17 cellular contexts compared by ENCODE assay signal in the genomic region with DNA sequence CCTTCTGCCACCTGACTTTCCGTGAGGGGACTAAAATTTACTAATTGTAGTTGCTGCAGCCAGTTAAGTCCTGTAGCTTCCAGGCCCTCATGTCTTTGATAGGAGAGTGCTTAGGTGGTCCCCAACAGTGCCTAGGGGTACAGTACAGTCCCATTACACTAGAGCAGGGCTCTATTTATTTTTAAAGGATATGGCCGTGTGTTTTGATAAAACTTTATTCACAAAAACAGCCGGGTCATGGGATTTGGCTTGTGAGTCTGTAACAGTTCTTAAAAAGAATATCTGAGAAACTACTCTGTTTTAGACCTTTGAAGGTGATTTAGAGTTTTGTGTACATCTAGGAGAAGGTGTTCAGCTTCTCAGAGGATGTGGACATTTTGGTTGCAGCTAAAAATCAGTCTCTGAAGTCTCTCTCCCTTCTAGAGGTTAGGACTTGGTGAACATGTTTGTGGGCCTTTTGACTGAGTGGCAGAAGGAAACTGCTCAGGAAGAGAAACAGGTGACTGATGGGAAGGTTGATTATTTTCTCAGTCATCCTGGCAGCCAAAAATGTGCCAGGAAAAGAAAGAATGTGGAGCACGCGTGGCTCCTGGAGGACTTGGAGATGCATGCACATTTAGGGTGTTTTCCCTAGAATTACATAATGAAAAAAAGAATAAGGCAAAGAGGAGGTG. TPM values are rescaled to one million over a fixed set of nuclear protein-coding genes. Genes with fewer than 3 reads are reported as not detected.
DNase-seq lines count a peak whose midpoint lies in the region; ATAC-seq, FAIRE-seq and TF ChIP-seq lines count a peak whose summit lies in the region.
"Had no signal": no experiment of that assay in that cellular context is flagged by ENCODE, and none has a peak within 500 bp of the region (broad histone marks: within the 10 kb centered on the region; RNA-seq: fewer than 3 reads in every experiment).

No MANE protein-coding gene starts in this region.

- H3K27me3 ChIP-seq in HepG2 (ENCODE audit: control insufficient read depth in 1 of 2, insufficient read depth in 2 of 2, low read length in 2 of 2) (no peaks in the 10 kb centered on the region), right lobe of liver (no peaks in the 10 kb centered on the region), RWPE2 (ENCODE audit: insufficient read depth, poor library complexity, severe bottlenecking) (no peaks in the 10 kb centered on the region)
- H3K27me3 ChIP-seq: SJCRH30 had no signal

- peaks cover 28 to 59% of the 10 kb centered on the region in 2 donors for H3K36me3 Mint-ChIP-seq in stimulated activated naive B cell treated with anti-CD40 and anti-IgM and Interleukin-4, amounts not matched to agents 10 μg/mL and 1 μg/mL and 100 μg/mL, for 72 hours
- peaks cover 18% of the 10 kb centered on the region for H3K36me3 Mint-ChIP-seq in chondrocyte (ENCODE audit: low read depth)

- TF ChIP-seq RAD21 in HepG2 (CRISPR knock-in tag; IDR thresholded peaks at IDR 0.05), result no peak

- H2AFZ ChIP-seq in HepG2 (ENCODE audit: low read length), result no peak overlapping the region

- peaks cover 22 to 59% of the 10 kb centered on the region in 2 donors for H3K4me1 Mint-ChIP-seq in stimulated activated naive B cell treated with anti-CD40 and anti-IgM and Interleukin-4, amounts not matched to agents 10 μg/mL and 1 μg/mL and 100 μg/mL, for 72 hours
- peaks cover 3% of the 10 kb centered on the region for H3K4me1 Mint-ChIP-seq in chondrocyte (ENCODE audit: low read depth)

- POLR2A ChIA-PET in HepG2 (lab: Yijun Ruan, JAX), result no interaction called here

- no peak overlapping the region for H3K4me2 ChIP-seq in HepG2 (ENCODE audit: low read depth, low read length)

- intact Hi-C loops in HepG2 (cut with micrococcal nuclease; ENCODE audit: unreplicated experiment), result loop anchor here (2.0 kb wide), 1 partner anchor 140 kb away; no protein-coding TSS in a partner anchor
- intact Hi-C loops in right lobe of liver (cut with DNase I), result no loop called here

- H3K27ac ChIP-seq in HepG2 (ENCODE audit: extremely low read length, insufficient read depth, low read length) (no peak overlapping the region), right lobe of liver (no peak overlapping the region), RWPE2 (ENCODE audit: poor library complexity, severe bottlenecking) (no peak overlapping the region)
- H3K27ac ChIP-seq: SJCRH30 had no signal

- no peak for DNase-seq in HepG2 (ENCODE audit: low spot score)
- no peak for DNase-seq in right lobe of liver
- DNase-seq in RWPE2 (ENCODE audit: low spot score), result peak; percentile 22
- peak; percentile 24 for DNase-seq in cerebellum (ENCODE audit: low spot score)
- no peak for DNase-seq in stimulated activated naive B cell treated with anti-CD40 and anti-IgM and Interleukin-4, amounts not matched to agents 10 μg/mL and 1 μg/mL and 100 μg/mL, for 72 hours
- DNase-seq in activated gamma-delta T cell treated with Interleukin-2 at 50 U/mL for 16 hours, result no peak
- DNase-seq in chondrocyte (ENCODE audit: low spot score), result no peak
- DNase-seq: CD4-positive, alpha-beta T cell; DMS79 treated with DMSO at 0.1 percent for 48 hours; GDM1; Kasumi-1; NCI-H187 treated with DMSO at 0.1 percent for 48 hours; NCI-H2171; SJCRH30 had no signal

- in situ Hi-C loops in HepG2 (cut with HindIII; ENCODE audit: extremely low pct_ligation_motif_present, low pct_unique_long_range_greater_than_20kb), result loop anchor here (5.0 kb wide), 1 partner anchor 199 kb away; no protein-coding TSS in a partner anchor

- TF ChIP-seq POLR2A in HepG2 (IDR thresholded peaks at IDR 0.05; ENCODE audit: insufficient read depth in 1 of 2, low read depth in 2 of 2, low read length in 2 of 2) (no peak), right lobe of liver (IDR thresholded peaks at IDR 0.05) (no peak)

- TF ChIP-seq CTCF in HepG2 (CRISPR knock-in tag; IDR thresholded peaks at IDR 0.05) (no peak), right lobe of liver (IDR thresholded peaks at IDR 0.05) (no peak), RWPE2 (IDR thresholded peaks at IDR 0.05; ENCODE audit: poor library complexity, severe bottlenecking) (no peak), chondrocyte (IDR thresholded peaks at IDR 0.05) (no peak)

- no peaks in the 10 kb centered on the region for H3K9me3 Mint-ChIP-seq in stimulated activated naive B cell treated with anti-CD40 and anti-IgM and Interleukin-4, amounts not matched to agents 10 μg/mL and 1 μg/mL and 100 μg/mL, for 72 hours
- H3K9me3 Mint-ChIP-seq in chondrocyte (ENCODE audit: low read depth), result no peaks in the 10 kb centered on the region
- H3K9me3 Mint-ChIP-seq: CD4-positive, alpha-beta T cell had no signal

- no peaks in the 10 kb centered on the region; the same call in 1 of the 2 replicates for H4K20me1 ChIP-seq in HepG2 (ENCODE audit: insufficient read depth, low read length)

- peak overlapping the region; percentile 75 for H3K27ac Mint-ChIP-seq in stimulated activated naive B cell treated with anti-CD40 and anti-IgM and Interleukin-4, amounts not matched to agents 10 μg/mL and 1 μg/mL and 100 μg/mL, for 72 hours
- no peak overlapping the region for H3K27ac Mint-ChIP-seq in chondrocyte (ENCODE audit: unreplicated experiment)
- H3K27ac Mint-ChIP-seq: CD4-positive, alpha-beta T cell had no signal

- H3K4me3 ChIP-seq in HepG2 (replicated peaks in 1 of 3; ENCODE audit: insufficient read depth in 1 of 3, low read depth in 2 of 3, low read length in 3 of 3) (no peak overlapping the region), right lobe of liver (no peak overlapping the region), RWPE2 (ENCODE audit: severe bottlenecking) (no peak overlapping the region)
- H3K4me3 ChIP-seq: SJCRH30 had no signal

- H3K4me3 Mint-ChIP-seq in stimulated activated naive B cell treated with anti-CD40 and anti-IgM and Interleukin-4, amounts not matched to agents 10 μg/mL and 1 μg/mL and 100 μg/mL, for 72 hours, result no peak overlapping the region
- no peak overlapping the region for H3K4me3 Mint-ChIP-seq in chondrocyte (ENCODE audit: unreplicated experiment)
- H3K4me3 Mint-ChIP-seq: CD4-positive, alpha-beta T cell had no signal

- H3K9ac ChIP-seq in HepG2 (ENCODE audit: insufficient read depth, low read depth, low read length), result no peak overlapping the region

- WGBS in HepG2 (ENCODE audit: low lambda C conversion rate), result 96% methylated on average over 5 of the region's 5 CpGs
- WGBS in right lobe of liver (ENCODE audit: insufficient coverage, low coverage, low lambda C conversion rate, missing lambda C conversion rate), result 91% methylated on average over 5 of the region's 5 CpGs

- H3K9me3 ChIP-seq in HepG2 (ENCODE audit: low read length), result no peaks in the 10 kb centered on the region
- H3K9me3 ChIP-seq in right lobe of liver, result no peaks in the 10 kb centered on the region
- no peaks in the 10 kb centered on the region for H3K9me3 ChIP-seq in RWPE2 (ENCODE audit: severe bottlenecking)
- H3K9me3 ChIP-seq: SJCRH30 had no signal

- no peaks in the 10 kb centered on the region for H3K79me2 ChIP-seq in HepG2 (ENCODE audit: insufficient read depth, low read length)

- CTCF ChIA-PET in HepG2 (lab: Yijun Ruan, JAX; ENCODE audit: low intra/inter-chr PET ratio, low total read pairs), result interaction anchor here (2.7 to 3.8 kb wide), 2 partner anchors 199 to 209 kb away, joined by 43 to 57 read pairs; no protein-coding TSS in a partner anchor

- ATAC-seq in HepG2 (no peak), right lobe of liver (no peak), RWPE2 (ENCODE audit: low read depth) (no peak), HG02571 (IDR thresholded peaks at IDR 0.05; ENCODE audit: unreplicated experiment) (no peak)
- ATAC-seq in stimulated activated naive B cell treated with anti-CD40 and anti-IgM and Interleukin-4, amounts not matched to agents 10 μg/mL and 1 μg/mL and 100 μg/mL, for 72 hours (replicated peaks), result no peak

- no peak for TF ChIP-seq EP300 in HepG2 (IDR thresholded peaks at IDR 0.05; ENCODE audit: low read depth in 2 of 2, low read length in 2 of 2)
- no peak for TF ChIP-seq EP300 in HepG2 (CRISPR knock-in tag; IDR thresholded peaks at IDR 0.05; ENCODE audit: borderline replicate concordance)

- H3K4me1 ChIP-seq in HepG2 (ENCODE audit: insufficient read depth, low read length) (no peaks in the 10 kb centered on the region), right lobe of liver (no peaks in the 10 kb centered on the region), RWPE2 (ENCODE audit: insufficient read depth, poor library complexity, severe bottlenecking) (peaks cover 6% of the 10 kb centered on the region)
- H3K4me1 ChIP-seq: SJCRH30 had no signal

- H3K36me3 ChIP-seq in HepG2 (replicated peaks in 1 of 2; ENCODE audit: control insufficient read depth in 1 of 2, insufficient read depth in 2 of 2, low read length in 2 of 2) (peaks cover 24 to 55% of the 10 kb centered on the region in 2 experiments; a peak in 4 of 5 replicates), right lobe of liver (peaks cover 0 to 28% (median 0%) of the 10 kb centered on the region in 4 donors), RWPE2 (ENCODE audit: low read depth) (peaks cover 84% of the 10 kb centered on the region)

- FAIRE-seq in HepG2 (lab: Jason Lieb, UNC), result no peak
- FAIRE-seq: D721Med, H1 had no signal

- no TSS peak for BruUV-seq in HepG2 (replicated peaks; lab: Mats Ljungman, UMichigan)

- H3K27me3 Mint-ChIP-seq in stimulated activated naive B cell treated with anti-CD40 and anti-IgM and Interleukin-4, amounts not matched to agents 10 μg/mL and 1 μg/mL and 100 μg/mL, for 72 hours, result no peaks in the 10 kb centered on the region
- no peaks in the 10 kb centered on the region for H3K27me3 Mint-ChIP-seq in chondrocyte (ENCODE audit: low read depth)
- H3K27me3 Mint-ChIP-seq: CD4-positive, alpha-beta T cell had no signal

RNA-seq across cellular contexts. Expression of a gene that starts 57.4 kb away (rescaled TPM):
- total RNA-seq in HepG2 (2016; rRNA removed; fragmentation: Illumina TruSeq; extraction: Trizol), result 18.6 and 39.5 TPM in 2 replicates
- 8.4 and 10.3 TPM in 2 replicates for total RNA-seq in HepG2 (2016; cell fraction: cytosol; rRNA removed; fragmentation: Illumina TruSeq; extraction: Trizol; ENCODE audit: low read depth)
- 17.8 and 34.8 TPM in 2 replicates for total RNA-seq in HepG2 (2016; cell fraction: insoluble cytoplasmic fraction; rRNA removed; fragmentation: Illumina TruSeq; extraction: Trizol)
- total RNA-seq in HepG2 (2016; cell fraction: membrane; rRNA removed; fragmentation: Illumina TruSeq; extraction: Trizol), result 22.3 and 22.4 TPM in 2 replicates
- total RNA-seq in HepG2 (2016; cell fraction: nucleus; rRNA removed; fragmentation: Illumina TruSeq; extraction: Trizol), result 26.5 and 27.8 TPM in 2 replicates
- 40.5 and 48.5 TPM in 2 replicates for polyA plus RNA-seq in HepG2 (2011; rRNA removed)
- polyA plus RNA-seq in HepG2 (2011; cell fraction: cytosol; rRNA removed), result 28.8 and 43.5 TPM in 2 replicates
- 25.8 and 29.7 TPM in 2 replicates for polyA plus RNA-seq in HepG2 (2011; cell fraction: nucleus; rRNA removed)
- polyA plus RNA-seq in HepG2 (2012), result 65.3 and 69.0 TPM in 2 replicates
- 10.2 and 12.1 TPM in 2 replicates for polyA plus RNA-seq in HepG2 (2016; cell fraction: cytosol; fragmentation: Illumina TruSeq; extraction: Trizol; ENCODE audit: low read depth)
- polyA plus RNA-seq in HepG2 (2016; cell fraction: insoluble cytoplasmic fraction; fragmentation: Illumina TruSeq; extraction: Trizol; ENCODE audit: low read depth), result 58.7 and 72.2 TPM in 2 replicates
- 23.4 and 25.9 TPM in 2 replicates for polyA plus RNA-seq in HepG2 (2016; cell fraction: membrane; fragmentation: Illumina TruSeq; extraction: Trizol; ENCODE audit: low read depth)
- polyA plus RNA-seq in HepG2 (2016; cell fraction: nucleus; fragmentation: Illumina TruSeq; extraction: Trizol; ENCODE audit: insufficient read depth, low read depth), result 58.8 and 66.1 TPM in 2 replicates
- polyA minus RNA-seq in HepG2 (2011; rRNA and poly(A)+ RNA removed; ENCODE audit: low replicate concordance), result 31.5 and 42.0 TPM in 2 replicates
- 26.7 and 39.2 TPM in 2 replicates for polyA minus RNA-seq in HepG2 (2011; cell fraction: cytosol; rRNA and poly(A)+ RNA removed)
- polyA minus RNA-seq in HepG2 (2011; cell fraction: nucleus; rRNA and poly(A)+ RNA removed), result 50.6 and 58.1 TPM in 2 replicates
- total RNA-seq in right lobe of liver, result 10 to 100 TPM; 17.5 to 42.9 (median 31.4) TPM
- 28.2 TPM for total RNA-seq in cerebellum
- total RNA-seq in chondrocyte, result 48.2 to 55.3 TPM (median 53.3 TPM) in 3 replicates

Comparison
In these comparisons a context has a peak if more than half of its experiments do, and no peak if none do; other contexts are left out.
1. DNase-seq: peak in RWPE2 (single experiment) and cerebellum (single experiment); none in HepG2 (single experiment), right lobe of liver (0 of 3), stimulated activated naive B cell treated with anti-CD40 and anti-IgM and Interleukin-4, amounts not matched to agents 10 μg/mL and 1 μg/mL and 100 μg/mL, for 72 hours (single experiment), activated gamma-delta T cell treated with Interleukin-2 at 50 U/mL for 16 hours (single experiment) and chondrocyte (single experiment).